In the genomic region with DNA sequence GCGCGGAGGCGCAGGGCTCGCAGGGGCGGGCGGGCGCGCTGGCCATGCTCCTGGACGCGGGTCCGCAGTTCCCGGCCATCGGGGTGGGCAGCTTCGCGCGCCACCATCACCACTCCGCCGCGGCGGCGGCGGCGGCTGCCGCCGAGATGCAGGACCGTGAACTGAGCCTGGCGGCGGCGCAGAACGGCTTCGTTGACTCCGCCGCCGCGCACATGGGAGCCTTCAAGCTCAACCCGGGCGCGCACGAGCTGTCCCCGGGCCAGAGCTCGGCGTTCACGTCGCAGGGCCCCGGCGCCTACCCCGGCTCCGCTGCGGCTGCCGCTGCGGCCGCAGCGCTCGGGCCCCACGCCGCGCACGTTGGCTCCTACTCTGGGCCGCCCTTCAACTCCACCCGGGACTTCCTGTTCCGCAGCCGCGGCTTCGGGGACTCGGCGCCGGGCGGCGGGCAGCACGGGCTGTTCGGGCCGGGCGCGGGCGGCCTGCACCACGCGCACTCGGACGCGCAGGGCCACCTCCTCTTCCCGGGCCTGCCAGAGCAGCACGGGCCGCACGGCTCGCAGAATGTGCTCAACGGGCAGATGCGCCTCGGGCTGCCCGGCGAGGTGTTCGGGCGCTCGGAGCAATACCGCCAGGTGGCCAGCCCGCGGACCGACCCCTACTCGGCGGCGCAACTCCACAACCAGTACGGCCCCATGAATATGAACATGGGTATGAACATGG, we compare ENCODE assay signal across 8 cellular contexts. TPM values are rescaled to one million over a fixed set of nuclear protein-coding genes. Genes with fewer than 3 reads are reported as not detected.
DNase-seq lines count a peak whose midpoint lies in the region; ATAC-seq lines count a peak whose summit lies in the region.

No MANE protein-coding gene starts in this region.

- DNase-seq in activated T-cell treated with anti-CD3 and anti-CD28 coated beads, Interleukin-2, amount 50 U/mL, for 1 hour = peak; percentile 56
- DNase-seq in activated T-cell treated with anti-CD3 and anti-CD28 coated beads for 4 hours (no peak), islet precursor cell (peak; percentile 64), AG08395 (ENCODE audit: low spot score) (no peak)
- peak; percentile 60 for DNase-seq in activated T-cell treated with anti-CD3 and anti-CD28 coated beads, Interleukin-2, amount 50 U/mL, for 24 hours

- no peaks in the 10 kb centered on the region for H3K9me3 ChIP-seq in thymus (ENCODE audit: control insufficient read depth)

- peak overlapping the region; percentile 86 for H3K27ac Mint-ChIP-seq in activated T-cell treated with anti-CD3 and anti-CD28 coated beads, Interleukin-2, amount 50 U/mL, for 24 hours

- H3K27me3 ChIP-seq in thymus (ENCODE audit: control insufficient read depth, insufficient read depth) = peaks cover 87% of the 10 kb centered on the region

- H3K9me3 Mint-ChIP-seq in activated T-cell treated with anti-CD3 and anti-CD28 coated beads, Interleukin-2, amount 50 U/mL, for 24 hours = no peaks in the 10 kb centered on the region

- no peak overlapping the region for H3K27ac ChIP-seq in thymus (ENCODE audit: low read depth)

- peaks cover 19% of the 10 kb centered on the region for H3K4me1 ChIP-seq in thymus (ENCODE audit: control insufficient read depth, insufficient read depth, low read length)

- no peak for ATAC-seq in GM19351 (IDR thresholded peaks at IDR 0.05; ENCODE audit: unreplicated experiment)
- no peak for ATAC-seq in GM19395 (IDR thresholded peaks at IDR 0.05; ENCODE audit: unreplicated experiment)

- peak overlapping the region; percentile 25 for H3K4me3 Mint-ChIP-seq in activated T-cell treated with anti-CD3 and anti-CD28 coated beads, Interleukin-2, amount 50 U/mL, for 24 hours

- peak overlapping the region; percentile 55 for H3K4me3 ChIP-seq in thymus (ENCODE audit: low read length)

- no peaks in the 10 kb centered on the region for H3K36me3 Mint-ChIP-seq in activated T-cell treated with anti-CD3 and anti-CD28 coated beads, Interleukin-2, amount 50 U/mL, for 24 hours (ENCODE audit: low read depth)

- peaks cover 33% of the 10 kb centered on the region for H3K4me1 Mint-ChIP-seq in activated T-cell treated with anti-CD3 and anti-CD28 coated beads, Interleukin-2, amount 50 U/mL, for 24 hours (ENCODE audit: low read depth)

- peaks cover 68% of the 10 kb centered on the region for H3K27me3 Mint-ChIP-seq in activated T-cell treated with anti-CD3 and anti-CD28 coated beads, Interleukin-2, amount 50 U/mL, for 24 hours

- H3K36me3 ChIP-seq in thymus (ENCODE audit: control insufficient read depth, insufficient read depth) = no peaks in the 10 kb centered on the region

- 2% methylated on average over 101 of the region's 101 CpGs for WGBS in thymus

RNA-seq across cellular contexts. Expression of a gene that starts 0.6 kb away (rescaled TPM):
- polyA plus RNA-seq in thymus = 0.30 TPM

RNA-seq across cellular contexts. Expression of a gene that starts 10.6 kb away (rescaled TPM):
- 0.07 TPM for polyA plus RNA-seq in thymus

Comparison
In these comparisons a context has a peak if more than half of its experiments do, and no peak if none do; other contexts are left out.
1. DNase-seq: peak in activated T-cell treated with anti-CD3 and anti-CD28 coated beads, Interleukin-2, amount 50 U/mL, for 1 hour (single experiment), activated T-cell treated with anti-CD3 and anti-CD28 coated beads, Interleukin-2, amount 50 U/mL, for 24 hours (single experiment) and islet precursor cell (single experiment); none in activated T-cell treated with anti-CD3 and anti-CD28 coated beads for 4 hours (single experiment) and AG08395 (single experiment).